Comparison of ENCODE assay signal across 18 cellular contexts in genomic region chr11:131300304-131300703, GRCh38.
DNase-seq lines count a peak whose midpoint lies in the region; ATAC-seq and TF ChIP-seq lines count a peak whose summit lies in the region.
"Had no signal": no experiment of that assay in that cellular context is flagged by ENCODE, and none has a peak within 500 bp of the region (broad histone marks: within the 10 kb centered on the region; RNA-seq: fewer than 3 reads in every experiment).

No MANE protein-coding gene starts in this region.

- H3K36me3 Mint-ChIP-seq in nephron progenitor cell (ENCODE audit: low read depth) = no peaks in the 10 kb centered on the region
- H3K36me3 Mint-ChIP-seq in type B pancreatic cell = no peaks in the 10 kb centered on the region
- H3K36me3 Mint-ChIP-seq: CD8-positive, alpha-beta memory T cell had no signal

- H3K36me3 ChIP-seq in brain microvascular endothelial cell (replicated peaks) = no peaks in the 10 kb centered on the region

- in situ Hi-C loops in brain microvascular endothelial cell (cut with HindIII; ENCODE audit: low pct_ligation_motif_present, low sequenced_read_pairs) = no loop called here

- no peaks in the 10 kb centered on the region for H3K27me3 ChIP-seq in brain microvascular endothelial cell (replicated peaks)

- ATAC-seq in GM18867 (IDR thresholded peaks at IDR 0.05; ENCODE audit: unreplicated experiment) (no peak), GM18907 (IDR thresholded peaks at IDR 0.05; ENCODE audit: unreplicated experiment) (no peak)

- H3K9me3 Mint-ChIP-seq in nephron progenitor cell = no peaks in the 10 kb centered on the region
- no peaks in the 10 kb centered on the region for H3K9me3 Mint-ChIP-seq in type B pancreatic cell

- TF ChIP-seq CTCF in brain microvascular endothelial cell (IDR thresholded peaks at IDR 0.05; ENCODE audit: low read depth, low read length, missing control alignments) = peak; percentile 28
- TF ChIP-seq CTCF in nephron progenitor cell (IDR thresholded peaks at IDR 0.05) = no peak
- peak; percentile 25 for TF ChIP-seq CTCF in type B pancreatic cell (conservative IDR thresholded peaks at IDR 0.05)

- DNase-seq in NCI-H526 treated with DMSO at 0.1 percent for 48 hours (lab: John Stamatoyannopoulos, UW) = peak; percentile 67
- peak; percentile 22 for DNase-seq in brain microvascular endothelial cell
- no peak for DNase-seq in nephron progenitor cell
- no peak for DNase-seq in type B pancreatic cell (ENCODE audit: extremely low spot score, unreplicated experiment)
- no peak for DNase-seq in ecto neural progenitor cell (ENCODE audit: low spot score)
- no peak for DNase-seq in NOMO-1 treated with DMSO at 0.1 percent for 48 hours (lab: John Stamatoyannopoulos, UW; ENCODE audit: unreplicated experiment)
- DNase-seq: C1 segment of cervical spinal cord; CD8-positive, alpha-beta memory T cell; H7; NCI-H1436; NCI-H1930; NCI-H2171; NK-92 treated with Interleukin-12 subunit alpha and Interleukin-12 subunit beta, amount 100 ng/mL, for 24 hours; SHP77; SK-N-SH had no signal

- H3K27ac Mint-ChIP-seq in nephron progenitor cell (peak overlapping the region; percentile 37), type B pancreatic cell (peak overlapping the region; percentile 11)
- H3K27ac Mint-ChIP-seq: CD8-positive, alpha-beta memory T cell had no signal

- peaks cover 38% of the 10 kb centered on the region for H3K4me1 Mint-ChIP-seq in nephron progenitor cell
- peaks cover 28% of the 10 kb centered on the region for H3K4me1 Mint-ChIP-seq in type B pancreatic cell (ENCODE audit: unreplicated experiment)
- H3K4me1 Mint-ChIP-seq: CD8-positive, alpha-beta memory T cell had no signal

- no peak overlapping the region for H3K4me3 ChIP-seq in brain microvascular endothelial cell (ENCODE audit: low read depth, low read length)

- H3K4me3 Mint-ChIP-seq in nephron progenitor cell = peak overlapping the region; percentile 22
- H3K4me3 Mint-ChIP-seq in type B pancreatic cell = peak overlapping the region; percentile 34
- H3K4me3 Mint-ChIP-seq: CD8-positive, alpha-beta memory T cell had no signal

- H3K27me3 Mint-ChIP-seq in nephron progenitor cell (ENCODE audit: low read depth, poor library complexity) = peaks cover 8% of the 10 kb centered on the region
- H3K27me3 Mint-ChIP-seq in type B pancreatic cell = peaks cover 35% of the 10 kb centered on the region

- no peak overlapping the region for H3K27ac ChIP-seq in brain microvascular endothelial cell
- H3K27ac ChIP-seq: KMS-11 had no signal

Comparison
In these comparisons a context has a peak if more than half of its experiments do, and no peak if none do; other contexts are left out.
1. DNase-seq: peak in NCI-H526 treated with DMSO at 0.1 percent for 48 hours (single experiment) and brain microvascular endothelial cell (single experiment); none in nephron progenitor cell (single experiment), type B pancreatic cell (single experiment), ecto neural progenitor cell (single experiment) and NOMO-1 treated with DMSO at 0.1 percent for 48 hours (single experiment).